Comparison of ENCODE assay signal across 10 cellular contexts in the genomic region with DNA sequence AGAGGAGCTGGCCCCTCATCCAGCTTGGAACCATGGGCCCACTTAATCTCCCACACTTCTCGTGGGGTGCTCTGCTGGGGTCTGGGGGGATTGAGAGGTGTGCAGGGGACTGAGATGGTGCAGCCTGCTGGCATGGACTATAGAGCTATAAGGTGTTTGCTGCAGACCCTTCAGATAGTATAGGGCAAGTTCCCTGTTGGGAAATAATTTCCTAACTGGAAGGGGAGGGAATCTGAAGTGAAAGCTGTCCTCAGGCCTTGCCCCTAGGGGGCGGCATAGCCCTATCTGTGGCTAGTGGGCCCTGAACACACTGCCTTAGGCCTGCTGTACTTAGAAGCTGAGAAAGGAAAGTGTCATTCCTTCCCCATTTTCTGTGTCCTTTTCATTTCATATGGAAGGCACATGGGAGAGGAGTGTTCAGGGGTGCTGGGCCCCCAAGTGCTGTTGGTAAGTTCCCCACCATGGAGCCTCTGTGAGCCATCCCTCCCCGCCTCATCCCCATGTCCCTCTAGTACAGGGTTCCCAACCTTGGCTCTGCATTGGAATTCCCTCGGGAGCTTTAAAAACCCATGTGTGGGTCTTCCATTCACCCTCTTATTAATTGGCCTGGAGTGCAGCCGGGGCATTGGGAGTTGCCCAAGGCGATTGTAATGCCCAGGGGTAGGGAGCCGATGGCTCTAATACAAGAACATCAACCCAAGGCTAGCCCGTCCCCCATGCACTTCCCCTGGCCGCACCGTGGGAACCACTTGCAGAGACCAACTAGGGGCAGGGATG. TPM values are rescaled to one million over a fixed set of nuclear protein-coding genes. Genes with fewer than 3 reads are reported as not detected.
A peak's percentile ranks its signal among the peaks of the same experiment; 100 is the strongest.
DNase-seq lines count a peak whose midpoint lies in the region; ATAC-seq, FAIRE-seq and TF ChIP-seq lines count a peak whose summit lies in the region.
"Had no signal": no experiment of that assay in that cellular context is flagged by ENCODE, and none has a peak within 500 bp of the region (broad histone marks: within the 10 kb centered on the region; RNA-seq: fewer than 3 reads in every experiment).

No MANE protein-coding gene starts in this region.

- peaks cover 23% of the 10 kb centered on the region for H3K4me1 ChIP-seq in HUES48 (ENCODE audit: control insufficient read depth, insufficient read depth, low read length)

- peak overlapping the region; percentile 2 for H3K27ac ChIP-seq in HUES48 (ENCODE audit: low read depth, low read length)

- H3K4me3 ChIP-seq in HUES48 (ENCODE audit: low read depth, low read length): no peak overlapping the region
- no peak overlapping the region for H3K4me3 ChIP-seq in fibroblast of mammary gland (ENCODE audit: control insufficient read depth, low read depth, low read length)

- intact Hi-C loops in Calu3 (cut with micrococcal nuclease; ENCODE audit: unreplicated experiment): loop anchor here (1.0 kb wide), 1 partner anchor 59 kb away; no protein-coding TSS in a partner anchor

- CTCF ChIA-PET in Calu3 (lab: Charles Lee): interaction anchor here (0.7 to 2.6 kb wide), 8 partner anchors 16 to 84 kb away, joined by 3 to 45 read pairs (median 5); partner anchors contain the start of gene RPRML

- no peaks in the 10 kb centered on the region for H3K27me3 Mint-ChIP-seq in Calu3 (ENCODE audit: unreplicated experiment)
- peaks cover 5% of the 10 kb centered on the region for H3K27me3 Mint-ChIP-seq in nephron (ENCODE audit: low read depth)

- peaks cover 36% of the 10 kb centered on the region for H3K36me3 ChIP-seq in HUES48 (ENCODE audit: control insufficient read depth, insufficient read depth, low read length)

- H3K27me3 ChIP-seq in HUES48 (ENCODE audit: control insufficient read depth, insufficient read depth, low read length): no peaks in the 10 kb centered on the region

- DNase-seq in Calu3 (peak; percentile 91), NOMO-1 treated with DMSO at 0.1 percent for 48 hours (lab: John Stamatoyannopoulos, UW; ENCODE audit: unreplicated experiment) (peak; percentile 53), fibroblast of mammary gland (ENCODE audit: low read depth) (peak; percentile 74), urothelium cell line (ENCODE audit: low spot score) (peak; percentile 81)
- peak; percentile 55 for DNase-seq in activated T-cell treated with anti-CD3 and anti-CD28 coated beads, Interleukin-2, amount 50 U/mL, for 1 hour

- H3K36me3 Mint-ChIP-seq in Calu3 (ENCODE audit: insufficient read depth, unreplicated experiment): peaks cover 53% of the 10 kb centered on the region
- peaks cover 27% of the 10 kb centered on the region for H3K36me3 Mint-ChIP-seq in nephron (ENCODE audit: low read depth)

- no peak overlapping the region for H3K4me3 Mint-ChIP-seq in Calu3 (ENCODE audit: low read depth, unreplicated experiment)
- H3K4me3 Mint-ChIP-seq in nephron: no peak overlapping the region

- BruUV-seq in Calu3 (replicated peaks; lab: Mats Ljungman, UMichigan): no TSS peak

- H3K4me1 Mint-ChIP-seq in Calu3 (ENCODE audit: low read depth, unreplicated experiment) (peaks cover 25% of the 10 kb centered on the region), nephron (peaks cover 11% of the 10 kb centered on the region)

- H3K9me3 ChIP-seq in HUES48 (ENCODE audit: control insufficient read depth, insufficient read depth, low read length): no peaks in the 10 kb centered on the region

- no peak overlapping the region for H3K27ac Mint-ChIP-seq in Calu3 (ENCODE audit: unreplicated experiment)
- H3K27ac Mint-ChIP-seq in nephron: peak overlapping the region in 1 of 3 experiments; percentile 3

- TF ChIP-seq CTCF in Calu3 (IDR thresholded peaks at IDR 0.05; ENCODE audit: unreplicated experiment) (peak; percentile 90), fibroblast of mammary gland (conservative IDR thresholded peaks at IDR 0.05; ENCODE audit: control insufficient read depth, insufficient read depth, low read depth, low read length) (peak; percentile 99), nephron (IDR thresholded peaks at IDR 0.05; ENCODE audit: unreplicated experiment in 3 of 3) (peak; percentile 75 to 81 (median 76))

- H3K9ac ChIP-seq in HUES48 (ENCODE audit: low read depth, low read length): no peak overlapping the region

- H3K9me3 Mint-ChIP-seq in Calu3 (ENCODE audit: low read depth, unreplicated experiment): no peaks in the 10 kb centered on the region
- no peaks in the 10 kb centered on the region for H3K9me3 Mint-ChIP-seq in nephron

- FAIRE-seq in urothelium cell line (lab: Jason Lieb, UNC): no peak

- ATAC-seq in GM18858 (IDR thresholded peaks at IDR 0.05; ENCODE audit: unreplicated experiment): no peak

RNA-seq across cellular contexts. Expression of gene GOSR2, which starts 19.7 kb away (rescaled TPM):
- total RNA-seq in Calu3 (2022): 90.7 and 91.2 TPM in 2 replicates

RNA-seq across cellular contexts. Expression of gene RPRML, which starts 36.4 kb away (rescaled TPM):
- total RNA-seq in Calu3 (2022): not detected in 2 replicates
- total RNA-seq: activated CD8-positive, alpha-beta memory T cell treated with anti-CD3 and anti-CD28 coated beads for 36 hours; urinary bladder had no signal
